1 cellular context compared by ENCODE assay signal in genomic region chr20:62686869-62687830, GRCh38.
TF ChIP-seq lines count a peak whose summit lies in the region.

No MANE protein-coding gene starts in this region.

TF ChIP-seq in K562, 482 proteins besides CTCF, POLR2A, EP300 and RAD21:
- TF ChIP-seq PRDM10 (IDR thresholded peaks at IDR 0.05; ENCODE audit: partially characterized antibody) (peak; percentile 60), SREBF2 (CRISPR knock-in tag; IDR thresholded peaks at IDR 0.05) (no peak)
